8 cellular contexts compared by ENCODE assay signal in the genomic region with DNA sequence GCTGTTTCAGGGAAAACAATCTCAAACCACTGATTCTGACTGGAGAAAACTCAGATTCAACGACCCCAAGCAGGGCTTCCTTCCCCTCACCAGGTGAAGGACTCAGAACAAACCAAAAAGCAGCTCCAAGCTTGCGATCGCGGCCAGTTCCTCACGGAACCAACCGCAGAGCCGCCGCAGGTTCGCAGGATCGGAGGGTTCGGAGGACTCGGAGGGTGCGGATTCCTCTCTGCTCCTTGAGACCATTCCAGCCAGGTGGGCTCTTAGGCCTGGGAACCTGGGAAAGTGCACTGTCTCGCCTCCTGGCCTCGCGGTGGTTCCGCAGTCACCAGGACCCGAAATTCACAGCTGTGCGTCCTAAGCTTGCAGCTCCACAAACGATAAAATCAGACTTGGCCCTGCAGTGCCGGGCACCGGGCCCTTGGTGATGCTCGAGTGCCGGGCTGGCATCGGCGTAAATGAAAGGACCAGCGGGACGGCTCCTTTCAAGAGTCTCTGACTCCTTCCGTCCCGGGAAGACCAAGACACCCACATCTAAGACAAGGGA.
DNase-seq lines count a peak whose midpoint lies in the region; ATAC-seq and TF ChIP-seq lines count a peak whose summit lies in the region.

No MANE protein-coding gene starts in this region.

- peak overlapping the region; percentile 70; the same call in 1 of the 2 replicates for H3K23ac ChIP-seq in IMR-90 (ENCODE audit: low read depth, low read length)

- POLR2A ChIA-PET in IMR-90 (lab: Charles Lee; ENCODE audit: unreplicated experiment), result interaction anchor here (1.1 to 1.7 kb wide), 2 partner anchors 30 to 1155 kb away, joined by 3 to 6 read pairs; a partner anchor contains a TSS

- peak overlapping the region; percentile 91 for H3K4me2 ChIP-seq in IMR-90 (ENCODE audit: low read depth, low read length)
- H3K4me2 ChIP-seq in neural progenitor cell, result peak overlapping the region; percentile 92

- H3K18ac ChIP-seq in IMR-90 (ENCODE audit: low read depth, low read length), result peak overlapping the region; percentile 92

- H3K9me1 ChIP-seq in IMR-90 (ENCODE audit: insufficient read depth, low read length), result 0 out of 2 replicates have a peak, but pooled peaks cover 3% of the 10 kb centered on the region

- peak overlapping the region; percentile 91 for H3K56ac ChIP-seq in IMR-90 (ENCODE audit: extremely low read depth, insufficient read depth, low read length)

- H2AFZ ChIP-seq in IMR-90 (replicated peaks; ENCODE audit: low read length, poor library complexity), result peak overlapping the region; percentile 97
- peak overlapping the region; percentile 92 for H2AFZ ChIP-seq in neural progenitor cell (replicated peaks)

- H3K4me1 Mint-ChIP-seq in neural progenitor cell, result peaks cover 11% of the 10 kb centered on the region

- peak overlapping the region; percentile 67 for H2AK5ac ChIP-seq in IMR-90 (ENCODE audit: low read depth, low read length)

- peaks cover 20% of the 10 kb centered on the region for H3K9me3 Mint-ChIP-seq in neural progenitor cell

- 0% methylated on average over 5 of the region's 30 CpGs; no CpG with 5 or more reads in 1 of the 2 experiments for WGBS in IMR-90 (ENCODE audit: extremely low coverage in 2 of 2, insufficient read length in 1 of 2), 2 experiments

- H3K27me3 ChIP-seq in IMR-90 (ENCODE audit: control insufficient read depth, insufficient read depth, low read length) (no peaks in the 10 kb centered on the region), neural progenitor cell (no peaks in the 10 kb centered on the region)

- peaks cover 3% of the 10 kb centered on the region for H3K36me3 Mint-ChIP-seq in neural progenitor cell

- peak overlapping the region; percentile 75 for H2BK120ac ChIP-seq in IMR-90 (ENCODE audit: low read depth, low read length)

- 0 out of 2 replicates have a peak, but pooled peaks cover 1% of the 10 kb centered on the region for H3K4me1 ChIP-seq in IMR-90 (ENCODE audit: control insufficient read depth, insufficient read depth, low read length)
- peaks cover 9% of the 10 kb centered on the region for H3K4me1 ChIP-seq in neural progenitor cell

- intact Hi-C loops in IMR-90 (cut with micrococcal nuclease), result loop anchor here (1.0 kb wide), 2 partner anchors 11 to 50 kb away; no protein-coding TSS in a partner anchor

- H3K27ac ChIP-seq in IMR-90 (ENCODE audit: insufficient read depth, low read length) (peak overlapping the region; percentile 91), neural progenitor cell (peak overlapping the region; percentile 88)

- H3K4ac ChIP-seq in IMR-90 (ENCODE audit: low read depth, low read length), result peak overlapping the region; percentile 82

- TF ChIP-seq CTCF in IMR-90 (conservative IDR thresholded peaks at IDR 0.05; ENCODE audit: low read depth, low read length) (peak; percentile 59), foreskin fibroblast (IDR thresholded peaks at IDR 0.05; ENCODE audit: low read depth, low read length) (peak; percentile 35), neural progenitor cell (IDR thresholded peaks at IDR 0.05) (peak; percentile 60)

- H2AK9ac ChIP-seq in IMR-90 (replicated peaks; ENCODE audit: low read depth, low read length, poor library complexity), result peak overlapping the region; percentile 79

- H3K9me3 ChIP-seq in IMR-90 (ENCODE audit: control insufficient read depth, insufficient read depth, low read length), result no peaks in the 10 kb centered on the region
- H3K9me3 ChIP-seq in neural progenitor cell (ENCODE audit: low read depth), result no peaks in the 10 kb centered on the region

- peak overlapping the region; percentile 97 for H3K4me3 Mint-ChIP-seq in neural progenitor cell

- DNase-seq in DMS53 treated with DMSO at 0.1 percent for 48 hours (lab: John Stamatoyannopoulos, UW; ENCODE audit: unreplicated experiment) (peak; percentile 73), IMR-90 (peak; percentile 83), RPMI7951 (ENCODE audit: low read depth) (peak; percentile 93), activated gamma-delta T cell (lab: John Stamatoyannopoulos, UW) (peak; percentile 41), foreskin fibroblast (peak; percentile 88 to 95), neural progenitor cell (ENCODE audit: low spot score) (peak; percentile 95), superior temporal gyrus (ENCODE audit: extremely low spot score) (peak; percentile 85)

- BruUV-seq in IMR-90 (replicated peaks; lab: Mats Ljungman, UMichigan), result no TSS peak

- peak overlapping the region; percentile 88 for H3K14ac ChIP-seq in IMR-90 (replicated peaks; ENCODE audit: low read depth, low read length)

- H3K79me1 ChIP-seq in IMR-90 (ENCODE audit: low read depth in 1 of 2, low read length in 2 of 2), result no peaks in the 10 kb centered on the region

- H3F3A ChIP-seq in neural progenitor cell (ENCODE audit: low read depth), result peaks cover 19% of the 10 kb centered on the region

- H3K27ac Mint-ChIP-seq in neural progenitor cell, result peak overlapping the region; percentile 94

- no peak for TF ChIP-seq POLR2A in IMR-90 (IDR thresholded peaks at IDR 0.05; ENCODE audit: low read depth, low read length)

- peak overlapping the region; percentile 80 for H4K91ac ChIP-seq in IMR-90 (ENCODE audit: insufficient read depth, low read depth, low read length)

- peak overlapping the region; percentile 90 for H4K5ac ChIP-seq in IMR-90 (ENCODE audit: low read depth, low read length)

- peak; percentile 55 for TF ChIP-seq RAD21 in IMR-90 (IDR thresholded peaks at IDR 0.05; ENCODE audit: low read length)

- H3K36me3 ChIP-seq in IMR-90 (ENCODE audit: control insufficient read depth, insufficient read depth, low read length) (no peaks in the 10 kb centered on the region), neural progenitor cell (no peaks in the 10 kb centered on the region)

- in situ Hi-C loops in IMR-90 (cut with MboI; ENCODE audit: low sequenced_read_pairs), result no loop called here

- H4K20me1 ChIP-seq in IMR-90 (ENCODE audit: insufficient read depth, low read length), result no peaks in the 10 kb centered on the region
- no peaks in the 10 kb centered on the region for H4K20me1 ChIP-seq in neural progenitor cell (ENCODE audit: low read depth)

- dilution Hi-C loops in IMR-90 (cut with HindIII; ENCODE audit: low sequenced_read_pairs, unreplicated experiment), result no loop called here

- H4K8ac ChIP-seq in IMR-90 (ENCODE audit: low read depth in 2 of 2, low read length in 2 of 2), result peak overlapping the region; percentile 64 to 79

- peak overlapping the region; percentile 59; the same call in 1 of the 2 replicates for H2BK20ac ChIP-seq in IMR-90 (ENCODE audit: low read depth, low read length)

- H3K27me3 Mint-ChIP-seq in neural progenitor cell (ENCODE audit: insufficient read depth, low read depth), result peaks cover 18% of the 10 kb centered on the region

- H2BK5ac ChIP-seq in IMR-90 (ENCODE audit: low read depth, low read length, poor library complexity, severe bottlenecking), result peak overlapping the region; percentile 85

- peak overlapping the region; percentile 96; the same call in 2 of the 3 replicates for H2BK15ac ChIP-seq in IMR-90 (ENCODE audit: low read depth, low read length)

- no peaks in the 10 kb centered on the region for H3K79me2 ChIP-seq in neural progenitor cell (ENCODE audit: low read depth)

- H3K9ac ChIP-seq in IMR-90 (ENCODE audit: low read depth, low read length) (peak overlapping the region; percentile 86), neural progenitor cell (peak overlapping the region; percentile 86)

- H3K4me3 ChIP-seq in IMR-90 (ENCODE audit: insufficient read depth, low read depth, low read length), result peak overlapping the region; percentile 95
- H3K4me3 ChIP-seq in foreskin fibroblast (ENCODE audit: low read depth in 1 of 2, low read length in 2 of 2), result peak overlapping the region; percentile 100
- peak overlapping the region; percentile 100 for H3K4me3 ChIP-seq in neural progenitor cell

- CTCF ChIA-PET in IMR-90 (lab: Yijun Ruan, JAX), result interaction anchor here (0.5 to 1.1 kb wide), 3 partner anchors 11 to 1100 kb away, joined by 3 to 8 read pairs (median 3); no protein-coding TSS in a partner anchor

- ATAC-seq in GM21526 (IDR thresholded peaks at IDR 0.05; ENCODE audit: low FRiP score, unreplicated experiment), result peak; percentile 48
- ATAC-seq in IMR-90 (ENCODE audit: low read depth), result peak; percentile 83

TF ChIP-seq in IMR-90, 13 proteins besides CTCF, POLR2A, EP300 and RAD21:
- no peak; the same call in 1 of the 2 replicates for TF ChIP-seq SMC3 (IDR thresholded peaks at IDR 0.05; ENCODE audit: low read depth, low read length)
- peak; percentile 55 for TF ChIP-seq CHD1 (IDR thresholded peaks at IDR 0.05; ENCODE audit: low read depth, low read length)
- TF ChIP-seq RFX5 (IDR thresholded peaks at IDR 0.05; ENCODE audit: low read depth, low read length), result no peak

Comparison
In these comparisons a context has a peak if more than half of its experiments do, and no peak if none do; other contexts are left out.
1. Peak in every context shown above with its lines: DNase-seq, ATAC-seq, H3K4me3 ChIP-seq and H3K27ac ChIP-seq.
2. DNase-seq: peak in every context shown above with its lines; median percentile 95 in neural progenitor cell; 93 in RPMI7951; 92 in foreskin fibroblast; 85 in superior temporal gyrus; 83 in IMR-90; 73 in DMS53 treated with DMSO at 0.1 percent for 48 hours; 41 in activated gamma-delta T cell.